ENCODE assay signal across 1 cellular context in the genomic region with DNA sequence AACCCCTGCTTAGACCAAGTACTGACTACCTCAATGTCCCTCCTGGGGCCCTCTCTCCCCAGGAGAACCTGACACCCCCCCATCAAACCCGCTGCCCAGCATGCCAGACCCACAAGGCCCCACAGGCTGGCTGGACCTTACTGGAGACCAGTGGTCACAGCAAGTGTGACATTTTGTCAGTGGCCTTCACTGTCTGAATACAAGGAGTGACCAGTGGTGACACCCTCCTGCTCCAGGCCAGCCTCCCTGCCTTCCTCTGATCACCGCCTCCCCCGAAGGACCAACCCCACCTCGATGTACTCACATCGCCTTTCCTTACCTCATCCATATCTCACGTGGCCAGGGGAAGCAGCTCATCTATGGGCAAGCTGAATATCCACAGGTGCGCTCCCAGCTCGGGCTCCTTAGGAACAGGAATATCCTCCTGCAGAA.
TF ChIP-seq lines count a peak whose summit lies in the region.

No MANE protein-coding gene starts in this region.

TF ChIP-seq in GM12878, 131 proteins besides CTCF, POLR2A, EP300 and RAD21:
- no peak for TF ChIP-seq ZNF622 (IDR thresholded peaks at IDR 0.05)
- no peak for TF ChIP-seq DPF2 (IDR thresholded peaks at IDR 0.05)
- no peak for TF ChIP-seq NRF1 (conservative IDR thresholded peaks at IDR 0.05; ENCODE audit: low read depth, low read length)
- TF ChIP-seq CBX5 (IDR thresholded peaks at IDR 0.05; ENCODE audit: low read depth), result no peak
- TF ChIP-seq PML (IDR thresholded peaks at IDR 0.05; ENCODE audit: low read length), result no peak
- no peak for TF ChIP-seq PBX3 (IDR thresholded peaks at IDR 0.05; ENCODE audit: insufficient replicate concordance, low read depth, low read length)
- TF ChIP-seq ZNF384 (IDR thresholded peaks at IDR 0.05; ENCODE audit: borderline replicate concordance, low read depth, low read length), result no peak
- TF ChIP-seq KDM1A (IDR thresholded peaks at IDR 0.05; ENCODE audit: borderline replicate concordance), result no peak
- TF ChIP-seq MTA2 (IDR thresholded peaks at IDR 0.05; ENCODE audit: low read depth), result no peak
- no peak for TF ChIP-seq TAF1 (IDR thresholded peaks at IDR 0.05; ENCODE audit: borderline replicate concordance, low read depth, low read length)
- 0 out of 2 replicates have a peak, but pooled peaks have one; percentile 16 for TF ChIP-seq HDGF (IDR thresholded peaks at IDR 0.05)
- no peak for TF ChIP-seq REST (IDR thresholded peaks at IDR 0.05; ENCODE audit: low read depth, low read length)
- TF ChIP-seq PAX5 (IDR thresholded peaks at IDR 0.05; ENCODE audit: borderline replicate concordance, low read depth, low read length), result peak; percentile 5; the same call in 1 of the 2 replicates
- TF ChIP-seq ZSCAN29 (IDR thresholded peaks at IDR 0.05), result no peak
- TF ChIP-seq SREBF2 (IDR thresholded peaks at IDR 0.05; ENCODE audit: low read length), result no peak
